Comparison of ENCODE assay signal across 13 cellular contexts in the genomic region with DNA sequence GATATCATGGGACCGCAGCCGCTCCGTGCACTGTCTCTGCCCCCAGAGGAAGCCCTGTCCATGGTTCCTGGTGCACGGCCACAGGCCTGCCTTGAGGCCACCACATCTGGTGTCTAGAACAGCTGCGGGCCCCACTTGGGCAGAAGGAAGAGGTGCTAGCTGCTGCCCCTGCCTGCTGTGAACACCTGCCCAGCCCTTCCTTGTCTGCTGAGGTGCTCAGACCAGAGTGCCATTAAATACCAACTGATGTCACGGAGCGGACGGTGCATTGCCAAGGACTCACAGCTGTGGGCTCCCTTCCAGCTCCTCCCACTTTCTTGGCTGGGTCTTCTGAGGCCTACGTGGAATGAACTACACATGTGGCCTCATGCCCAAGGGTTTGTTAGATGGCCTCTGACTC.
DNase-seq lines count a peak whose midpoint lies in the region; ATAC-seq, FAIRE-seq and TF ChIP-seq lines count a peak whose summit lies in the region.
"Had no signal": no experiment of that assay in that cellular context is flagged by ENCODE, and none has a peak within 500 bp of the region (broad histone marks: within the 10 kb centered on the region; RNA-seq: fewer than 3 reads in every experiment).

No MANE protein-coding gene starts in this region.

- H3K9me3 Mint-ChIP-seq in IgD-negative memory B cell, result no peaks in the 10 kb centered on the region
- no peaks in the 10 kb centered on the region for H3K9me3 Mint-ChIP-seq in activated T-helper 17 cell treated with anti-CD3 and anti-CD28 coated beads, Interleukin-2, amount 50 U/mL, for 72 hours
- H3K9me3 Mint-ChIP-seq in activated naive CD4-positive, alpha-beta T cell treated with anti-CD3 and anti-CD28 coated beads, Interleukin-2, amount 10 ng/mL, durations not matched to agents 7 days and 5 days, result no peaks in the 10 kb centered on the region
- H3K9me3 Mint-ChIP-seq: activated CD8-positive, alpha-beta T cell treated with anti-CD3 and anti-CD28 coated beads for 36 hours had no signal

- TF ChIP-seq POLR2A in body of pancreas (IDR thresholded peaks at IDR 0.05), result no peak

- H3K4me1 Mint-ChIP-seq in IgD-negative memory B cell, result peaks cover 43 to 68% (median 56%) of the 10 kb centered on the region in 3 donors
- no peaks in the 10 kb centered on the region for H3K4me1 Mint-ChIP-seq in activated T-helper 17 cell treated with anti-CD3 and anti-CD28 coated beads, Interleukin-2, amount 50 U/mL, for 72 hours
- H3K4me1 Mint-ChIP-seq in activated naive CD4-positive, alpha-beta T cell treated with anti-CD3 and anti-CD28 coated beads, Interleukin-2, amount 10 ng/mL, durations not matched to agents 7 days and 5 days, result peaks cover 6% of the 10 kb centered on the region

- FAIRE-seq in pancreas (lab: Jason Lieb, UNC), result no peak
- FAIRE-seq: G401.6 had no signal

- peak; percentile 48 for ATAC-seq in body of pancreas
- ATAC-seq in pancreas, result peak; percentile 40 to 63 (median 57)
- ATAC-seq in activated T-helper 17 cell treated with anti-CD3 and anti-CD28 coated beads, Interleukin-2, amount 50 U/mL, for 72 hours (replicated peaks), result no peak
- ATAC-seq in HG02840 (IDR thresholded peaks at IDR 0.05; ENCODE audit: low FRiP score, unreplicated experiment), result no peak
- ATAC-seq: activated CD8-positive, alpha-beta T cell treated with anti-CD3 and anti-CD28 coated beads for 36 hours had no signal

- H3K4me3 ChIP-seq in GM12865 (ENCODE audit: low read depth, low read length), result no peak overlapping the region
- no peak overlapping the region for H3K4me3 ChIP-seq in body of pancreas
- H3K4me3 ChIP-seq in pancreas, result no peak overlapping the region
- H3K4me3 ChIP-seq: left ventricle myocardium inferior, right atrium auricular region, uterus had no signal

- 40 to 54% methylated on average over 1 to 9 of the region's 9 CpGs for WGBS in body of pancreas, 2 donors
- 59 to 62% methylated on average over 9 of the region's 9 CpGs for WGBS in pancreas, 2 donors

- intact Hi-C loops in body of pancreas (cut with DNase I) (no loop called here), pancreas (cut with DNase I) (no loop called here)

- H3K27ac ChIP-seq in body of pancreas (peak overlapping the region in 1 of 4 donors; percentile 37), pancreas (no peak overlapping the region)
- H3K27ac ChIP-seq: left ventricle myocardium inferior, right atrium auricular region, uterus had no signal

- H3K36me3 ChIP-seq in body of pancreas (replicated peaks in 1 of 2; ENCODE audit: insufficient read depth in 1 of 2, low read depth in 2 of 2) (peaks cover 0 to 2% of the 10 kb centered on the region in 2 donors), pancreas (peaks cover 0 to 3% (median 0%) of the 10 kb centered on the region in 3 donors)
- H3K36me3 ChIP-seq: left ventricle myocardium inferior, right atrium auricular region, uterus had no signal

- no peak for TF ChIP-seq CTCF in GM12865 (IDR thresholded peaks at IDR 0.05; ENCODE audit: insufficient read depth, low read depth, low read length, missing control alignments)
- no peak for TF ChIP-seq CTCF in body of pancreas (IDR thresholded peaks at IDR 0.05)
- TF ChIP-seq CTCF in pancreas (IDR thresholded peaks at IDR 0.05), result no peak

- H3K27me3 ChIP-seq in body of pancreas (no peaks in the 10 kb centered on the region), pancreas (no peaks in the 10 kb centered on the region)
- H3K27me3 ChIP-seq: right atrium auricular region, uterus had no signal

- no peaks in the 10 kb centered on the region for H3K36me3 Mint-ChIP-seq in IgD-negative memory B cell
- no peaks in the 10 kb centered on the region for H3K36me3 Mint-ChIP-seq in activated T-helper 17 cell treated with anti-CD3 and anti-CD28 coated beads, Interleukin-2, amount 50 U/mL, for 72 hours (ENCODE audit: low read depth)
- H3K36me3 Mint-ChIP-seq in activated naive CD4-positive, alpha-beta T cell treated with anti-CD3 and anti-CD28 coated beads, Interleukin-2, amount 10 ng/mL, durations not matched to agents 7 days and 5 days, result peaks cover 5% of the 10 kb centered on the region

- CTCF ChIA-PET in activated naive CD4-positive, alpha-beta T cell treated with anti-CD3 and anti-CD28 coated beads, Interleukin-2, amount 10 ng/mL, durations not matched to agents 7 days and 5 days (lab: Charles Lee), result interaction anchor here (1.7 kb wide), 1 partner anchor 305 kb away, joined by 8 read pairs; no protein-coding TSS in a partner anchor

- H3K9me3 ChIP-seq in body of pancreas (no peaks in the 10 kb centered on the region), pancreas (no peaks in the 10 kb centered on the region)
- H3K9me3 ChIP-seq: left ventricle myocardium inferior, right atrium auricular region, uterus had no signal

- H3K4me3 Mint-ChIP-seq in IgD-negative memory B cell, result peak overlapping the region; percentile 69 to 91 (median 87)
- H3K4me3 Mint-ChIP-seq in activated T-helper 17 cell treated with anti-CD3 and anti-CD28 coated beads, Interleukin-2, amount 50 U/mL, for 72 hours, result no peak overlapping the region
- H3K4me3 Mint-ChIP-seq in activated naive CD4-positive, alpha-beta T cell treated with anti-CD3 and anti-CD28 coated beads, Interleukin-2, amount 10 ng/mL, durations not matched to agents 7 days and 5 days, result no peak overlapping the region
- H3K4me3 Mint-ChIP-seq: activated CD8-positive, alpha-beta T cell treated with anti-CD3 and anti-CD28 coated beads for 36 hours had no signal

- DNase-seq in GM12865 (ENCODE audit: low read depth) (peak; percentile 21), body of pancreas (peak; percentile 51 to 79 (median 71)), pancreas (peak in 3 of 6 donors; percentile 51 to 76 (median 68)), NCI-H2196 (lab: John Stamatoyannopoulos, UW; ENCODE audit: unreplicated experiment) (no peak)
- no peak for DNase-seq in activated naive CD4-positive, alpha-beta T cell treated with anti-CD3 and anti-CD28 coated beads, Interleukin-2, amount 10 ng/mL, durations not matched to agents 7 days and 5 days
- DNase-seq: activated CD8-positive, alpha-beta T cell treated with anti-CD3 and anti-CD28 coated beads for 36 hours; left ventricle myocardium inferior had no signal

- peaks cover 4% of the 10 kb centered on the region for H3K27me3 Mint-ChIP-seq in IgD-negative memory B cell
- H3K27me3 Mint-ChIP-seq in activated T-helper 17 cell treated with anti-CD3 and anti-CD28 coated beads, Interleukin-2, amount 50 U/mL, for 72 hours, result no peaks in the 10 kb centered on the region
- no peaks in the 10 kb centered on the region for H3K27me3 Mint-ChIP-seq in activated naive CD4-positive, alpha-beta T cell treated with anti-CD3 and anti-CD28 coated beads, Interleukin-2, amount 10 ng/mL, durations not matched to agents 7 days and 5 days
- H3K27me3 Mint-ChIP-seq: activated CD8-positive, alpha-beta T cell treated with anti-CD3 and anti-CD28 coated beads for 36 hours had no signal

- H3K4me1 ChIP-seq in body of pancreas (peaks cover 13% of the 10 kb centered on the region), pancreas (peaks cover 0 to 4% (median 0%) of the 10 kb centered on the region in 3 donors)
- H3K4me1 ChIP-seq: left ventricle myocardium inferior, uterus had no signal

- H3K27ac Mint-ChIP-seq in IgD-negative memory B cell, result peak overlapping the region in 2 of 3 donors; percentile 78 to 95
- H3K27ac Mint-ChIP-seq in activated T-helper 17 cell treated with anti-CD3 and anti-CD28 coated beads, Interleukin-2, amount 50 U/mL, for 72 hours, result no peak overlapping the region
- H3K27ac Mint-ChIP-seq in activated naive CD4-positive, alpha-beta T cell treated with anti-CD3 and anti-CD28 coated beads, Interleukin-2, amount 10 ng/mL, durations not matched to agents 7 days and 5 days, result no peak overlapping the region
- H3K27ac Mint-ChIP-seq: activated CD8-positive, alpha-beta T cell treated with anti-CD3 and anti-CD28 coated beads for 36 hours had no signal

Comparison
In these comparisons a context has a peak if more than half of its experiments do, and no peak if none do; other contexts are left out.
1. DNase-seq: peak in GM12865 (single experiment) and body of pancreas (4 of 4); none in NCI-H2196 (single experiment) and activated naive CD4-positive, alpha-beta T cell treated with anti-CD3 and anti-CD28 coated beads, Interleukin-2, amount 10 ng/mL, durations not matched to agents 7 days and 5 days (single experiment).
2. H3K27ac Mint-ChIP-seq: peak in IgD-negative memory B cell (2 of 3); none in activated T-helper 17 cell treated with anti-CD3 and anti-CD28 coated beads, Interleukin-2, amount 50 U/mL, for 72 hours (single experiment) and activated naive CD4-positive, alpha-beta T cell treated with anti-CD3 and anti-CD28 coated beads, Interleukin-2, amount 10 ng/mL, durations not matched to agents 7 days and 5 days (single experiment).
3. H3K4me3 Mint-ChIP-seq: peak in IgD-negative memory B cell (4 of 4); none in activated T-helper 17 cell treated with anti-CD3 and anti-CD28 coated beads, Interleukin-2, amount 50 U/mL, for 72 hours (single experiment) and activated naive CD4-positive, alpha-beta T cell treated with anti-CD3 and anti-CD28 coated beads, Interleukin-2, amount 10 ng/mL, durations not matched to agents 7 days and 5 days (single experiment).
4. ATAC-seq: peak in body of pancreas (single experiment) and pancreas (4 of 4); none in activated T-helper 17 cell treated with anti-CD3 and anti-CD28 coated beads, Interleukin-2, amount 50 U/mL, for 72 hours (single experiment) and HG02840 (single experiment).